ENCODE assay signal across 20 cellular contexts in the genomic region with DNA sequence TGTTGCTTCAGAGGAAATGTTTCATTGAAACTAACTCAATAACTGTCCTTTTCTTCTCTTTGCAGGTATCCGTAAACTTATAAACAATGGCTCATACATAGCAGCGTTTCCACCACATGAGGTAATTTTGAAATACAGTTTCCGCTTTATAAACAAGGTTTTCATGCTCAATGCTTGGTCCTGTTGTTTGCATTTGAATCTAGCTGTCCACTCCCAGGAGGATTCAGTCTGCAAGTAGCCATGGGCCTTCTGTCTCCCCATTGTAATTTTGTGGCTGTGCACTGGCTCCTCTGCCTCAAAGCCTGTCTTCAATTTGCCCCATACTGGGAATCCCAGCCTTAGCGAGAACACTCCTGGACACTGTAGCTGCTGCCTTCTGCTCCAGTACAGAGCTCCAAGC. TPM values are rescaled to one million over a fixed set of nuclear protein-coding genes. Genes with fewer than 3 reads are reported as not detected.
DNase-seq lines count a peak whose midpoint lies in the region; ATAC-seq, FAIRE-seq and TF ChIP-seq lines count a peak whose summit lies in the region.
"Had no signal": no experiment of that assay in that cellular context is flagged by ENCODE, and none has a peak within 500 bp of the region (broad histone marks: within the 10 kb centered on the region; RNA-seq: fewer than 3 reads in every experiment).

No MANE protein-coding gene starts in this region.

- no peak overlapping the region for H3K4me3 ChIP-seq in bronchial epithelial cell (ENCODE audit: low read depth, low read length)
- H3K4me3 ChIP-seq in neural progenitor cell: no peak overlapping the region
- H3K4me3 ChIP-seq: BLaER1, GM23248 had no signal

- H3K36me3 Mint-ChIP-seq in neural progenitor cell: peaks cover 3% of the 10 kb centered on the region
- H3K36me3 Mint-ChIP-seq: CD4-positive, CD25-positive, alpha-beta regulatory T cell; CD8-positive, alpha-beta T cell had no signal

- H3K36me3 ChIP-seq in bronchial epithelial cell (ENCODE audit: control insufficient read depth, insufficient read depth, low read length) (no peaks in the 10 kb centered on the region), neural progenitor cell (no peaks in the 10 kb centered on the region)
- H3K36me3 ChIP-seq: BLaER1 had no signal

- no peak for ATAC-seq in GM18873 (IDR thresholded peaks at IDR 0.05; ENCODE audit: low FRiP score, unreplicated experiment)
- ATAC-seq: CD8-positive, alpha-beta T cell; HCT116 had no signal

- H3K27me3 Mint-ChIP-seq in neural progenitor cell (ENCODE audit: insufficient read depth, low read depth): no peaks in the 10 kb centered on the region
- H3K27me3 Mint-ChIP-seq: B cell; CD4-positive, CD25-positive, alpha-beta regulatory T cell had no signal

- H3K9ac ChIP-seq in neural progenitor cell: no peak overlapping the region
- H3K9ac ChIP-seq: BLaER1, GM23248 had no signal

- H3K4me1 ChIP-seq in neural progenitor cell: peaks cover 11% of the 10 kb centered on the region
- H3K4me1 ChIP-seq: BLaER1, Caco-2 had no signal

- no peaks in the 10 kb centered on the region for H3K9me3 ChIP-seq in neural progenitor cell (ENCODE audit: low read depth)
- H3K9me3 ChIP-seq: BLaER1, Caco-2 had no signal

- H3K27ac ChIP-seq in neural progenitor cell: no peak overlapping the region
- H3K27ac ChIP-seq: BLaER1, C4-2B, GM23248 had no signal

- peak; percentile 23 for FAIRE-seq in bronchial epithelial cell (lab: Jason Lieb, UNC)
- FAIRE-seq: GM12892, GM19239 had no signal

- peaks cover 6% of the 10 kb centered on the region for H3K4me1 Mint-ChIP-seq in neural progenitor cell
- H3K4me1 Mint-ChIP-seq: B cell; CD4-positive, CD25-positive, alpha-beta regulatory T cell had no signal

- peak; percentile 68 for DNase-seq in NCI-H69 (lab: John Stamatoyannopoulos, UW)
- no peak for DNase-seq in bronchial epithelial cell (ENCODE audit: low read depth)
- peak; percentile 42 for DNase-seq in neural progenitor cell (ENCODE audit: low spot score)
- no peak for DNase-seq in DMS 273 treated with DMSO at 0.1 percent for 48 hours (lab: John Stamatoyannopoulos, UW)
- DNase-seq in T1000 (lab: John Stamatoyannopoulos, UW): no peak
- DNase-seq: Caco-2; CD4-positive, CD25-positive, alpha-beta regulatory T cell; CD8-positive, alpha-beta T cell; DMS79; EL; GM23248; H9 had no signal

- TF ChIP-seq CTCF in bronchial epithelial cell (IDR thresholded peaks at IDR 0.05; ENCODE audit: insufficient read depth, low read length, severe bottlenecking) (no peak), neural progenitor cell (IDR thresholded peaks at IDR 0.05) (no peak)

- no peaks in the 10 kb centered on the region for H3K79me2 ChIP-seq in neural progenitor cell (ENCODE audit: low read depth)

- peaks cover 3% of the 10 kb centered on the region for H3K9me3 Mint-ChIP-seq in neural progenitor cell

- H3F3A ChIP-seq in neural progenitor cell (ENCODE audit: low read depth): peaks cover 4% of the 10 kb centered on the region

- peak overlapping the region; percentile 69 for H3K27ac Mint-ChIP-seq in neural progenitor cell
- H3K27ac Mint-ChIP-seq: B cell; CD4-positive, CD25-positive, alpha-beta regulatory T cell; CD8-positive, alpha-beta T cell; H9 had no signal

- H3K4me3 Mint-ChIP-seq in neural progenitor cell: no peak overlapping the region
- H3K4me3 Mint-ChIP-seq: B cell; CD4-positive, CD25-positive, alpha-beta regulatory T cell; CD8-positive, alpha-beta T cell; H9 had no signal

- H3K27me3 ChIP-seq in bronchial epithelial cell (ENCODE audit: control insufficient read depth, insufficient read depth, low read length) (no peaks in the 10 kb centered on the region), neural progenitor cell (no peaks in the 10 kb centered on the region)
- H3K27me3 ChIP-seq: BLaER1 had no signal

- H2AFZ ChIP-seq in neural progenitor cell (replicated peaks): peak overlapping the region; percentile 12
- H2AFZ ChIP-seq: GM23248 had no signal

- no peaks in the 10 kb centered on the region for H4K20me1 ChIP-seq in neural progenitor cell (ENCODE audit: low read depth)
- H4K20me1 ChIP-seq: BLaER1 had no signal

- no peak overlapping the region for H3K4me2 ChIP-seq in neural progenitor cell
- H3K4me2 ChIP-seq: BLaER1 had no signal

RNA-seq across cellular contexts. Expression of a gene that starts 34.7 kb away (rescaled TPM):
- 0.53 and 7.3 TPM in 2 replicates for total RNA-seq in bronchial epithelial cell
- total RNA-seq in neural progenitor cell (ENCODE audit: low replicate concordance): 0.28 TPM in 1 of 2 replicates, not detected in the other
- total RNA-seq: B cell; CD4-positive, CD25-positive, alpha-beta regulatory T cell; CD8-positive, alpha-beta T cell; G401; GM23248; H9 had no signal

Comparison
In these comparisons a context has a peak if more than half of its experiments do, and no peak if none do; other contexts are left out.
1. DNase-seq: peak in NCI-H69 (single experiment) and neural progenitor cell (single experiment); none in bronchial epithelial cell (single experiment), DMS 273 treated with DMSO at 0.1 percent for 48 hours (single experiment) and T1000 (single experiment).